25 cellular contexts compared by ENCODE assay signal in the genomic region with DNA sequence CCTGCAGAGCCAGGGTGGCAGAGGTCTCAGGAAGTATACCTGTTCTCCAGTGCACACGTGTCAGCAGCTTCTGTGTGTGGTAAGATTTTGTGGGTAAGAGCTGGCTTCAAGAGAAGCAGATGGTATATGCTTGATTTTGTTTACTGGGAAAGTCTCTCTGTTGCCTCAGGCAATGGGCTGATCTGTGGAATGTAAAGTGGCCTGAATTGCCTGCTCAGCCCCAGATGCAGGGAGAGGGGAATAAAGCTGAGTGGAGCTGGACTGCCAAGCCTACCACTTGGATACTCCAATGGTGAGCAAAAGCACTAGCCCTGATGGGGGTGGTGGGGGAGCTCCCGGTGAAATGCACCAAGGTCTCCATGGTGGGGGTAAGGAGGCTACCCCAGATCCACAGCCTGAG.
DNase-seq lines count a peak whose midpoint lies in the region; ATAC-seq and TF ChIP-seq lines count a peak whose summit lies in the region.
"Had no signal": no experiment of that assay in that cellular context is flagged by ENCODE, and none has a peak within 500 bp of the region (broad histone marks: within the 10 kb centered on the region; RNA-seq: fewer than 3 reads in every experiment).

No MANE protein-coding gene starts in this region.

- H2BK120ac ChIP-seq in mesendoderm (ENCODE audit: low read depth, low read length), result no peak overlapping the region

- TF ChIP-seq CTCF in brain microvascular endothelial cell (IDR thresholded peaks at IDR 0.05; ENCODE audit: low read depth, low read length, missing control alignments), result no peak

- H3K4me1 ChIP-seq in NT2/D1 (ENCODE audit: insufficient read depth, insufficient read length), result no peaks in the 10 kb centered on the region
- peaks cover 2% of the 10 kb centered on the region for H3K4me1 ChIP-seq in mesendoderm (ENCODE audit: control insufficient read depth, low read depth, low read length)
- H3K4me1 ChIP-seq: BE2C, HAP-1 had no signal

- H3K36me3 ChIP-seq in NT2/D1 (ENCODE audit: insufficient read depth, insufficient read length, low read length) (no peaks in the 10 kb centered on the region), mesendoderm (ENCODE audit: control insufficient read depth, insufficient read depth, low read length) (no peaks in the 10 kb centered on the region), brain microvascular endothelial cell (replicated peaks) (no peaks in the 10 kb centered on the region)
- H3K36me3 ChIP-seq: BE2C, HAP-1 had no signal

- WGBS in mesendoderm (ENCODE audit: extremely low coverage, insufficient coverage, low lambda C conversion rate), result no CpG with 5 or more reads among the region's 2 CpGs

- H3K56ac ChIP-seq in mesendoderm (ENCODE audit: low read length), result no peak overlapping the region

- CTCF ChIA-PET in activated CD8-positive, alpha-beta memory T cell treated with anti-CD3 and anti-CD28 coated beads, Interleukin-2, amount 10 ng/mL, durations not matched to agents 7 days and 5 days (lab: Charles Lee), result no interaction called here

- H3K79me2 ChIP-seq in mesendoderm (ENCODE audit: control insufficient read depth, insufficient read depth, low read length), result no peaks in the 10 kb centered on the region

- no peak overlapping the region for H3K4ac ChIP-seq in mesendoderm (ENCODE audit: low read depth, low read length)

- no peaks in the 10 kb centered on the region for H3K36me3 Mint-ChIP-seq in activated CD8-positive, alpha-beta memory T cell treated with anti-CD3 and anti-CD28 coated beads, Interleukin-2, amount 10 ng/mL, durations not matched to agents 7 days and 5 days
- H3K36me3 Mint-ChIP-seq: CD14-positive monocyte had no signal

- no peak overlapping the region for H4K5ac ChIP-seq in mesendoderm (ENCODE audit: low read length)

- H3K9ac ChIP-seq in NT2/D1 (ENCODE audit: insufficient read length, low read depth) (no peak overlapping the region), mesendoderm (ENCODE audit: low read length) (no peak overlapping the region)

- no peaks in the 10 kb centered on the region for H3K4me1 Mint-ChIP-seq in activated CD8-positive, alpha-beta memory T cell treated with anti-CD3 and anti-CD28 coated beads, Interleukin-2, amount 10 ng/mL, durations not matched to agents 7 days and 5 days
- H3K4me1 Mint-ChIP-seq: CD14-positive monocyte; CD8-positive, alpha-beta memory T cell; GM23338 had no signal

- peaks cover 12% of the 10 kb centered on the region for H3K9me3 Mint-ChIP-seq in activated CD8-positive, alpha-beta memory T cell treated with anti-CD3 and anti-CD28 coated beads, Interleukin-2, amount 10 ng/mL, durations not matched to agents 7 days and 5 days (ENCODE audit: low read depth)

- no peak overlapping the region for H2BK5ac ChIP-seq in mesendoderm (ENCODE audit: low read length)

- H2BK15ac ChIP-seq in mesendoderm (replicated peaks; ENCODE audit: low read depth), result no peak overlapping the region

- H3K4me2 ChIP-seq in mesendoderm (ENCODE audit: low read length), result no peak overlapping the region
- H3K4me2 ChIP-seq: GM23338 had no signal

- H3K27ac ChIP-seq in mesendoderm (ENCODE audit: low read depth, low read length) (no peak overlapping the region), brain microvascular endothelial cell (no peak overlapping the region)

- H2AK5ac ChIP-seq in mesendoderm (ENCODE audit: low read length), result no peak overlapping the region

- H3K9me3 ChIP-seq in NT2/D1 (ENCODE audit: insufficient read depth, low read length), result peaks cover 23% of the 10 kb centered on the region
- H3K9me3 ChIP-seq: BE2C had no signal

- no peak overlapping the region for H3K27ac Mint-ChIP-seq in activated CD8-positive, alpha-beta memory T cell treated with anti-CD3 and anti-CD28 coated beads, Interleukin-2, amount 10 ng/mL, durations not matched to agents 7 days and 5 days
- H3K27ac Mint-ChIP-seq: CD14-positive monocyte; CD8-positive, alpha-beta memory T cell; GM23338; HFFc6 had no signal

- H3K18ac ChIP-seq in mesendoderm (ENCODE audit: low read length), result no peak overlapping the region

- H3K4me3 ChIP-seq in NT2/D1 (ENCODE audit: insufficient read length, low read depth), result no peak overlapping the region
- H3K4me3 ChIP-seq in mesendoderm (ENCODE audit: low read length), result no peak overlapping the region
- no peak overlapping the region for H3K4me3 ChIP-seq in brain microvascular endothelial cell (ENCODE audit: low read depth, low read length)
- H3K4me3 ChIP-seq: GM23338, HAP-1, K562 had no signal

- H3K23ac ChIP-seq in mesendoderm (ENCODE audit: low read length), result no peak overlapping the region

- H3K27me3 ChIP-seq in NT2/D1 (ENCODE audit: insufficient read depth, insufficient read length) (no peaks in the 10 kb centered on the region), mesendoderm (ENCODE audit: insufficient read depth, low read length, poor library complexity) (no peaks in the 10 kb centered on the region), brain microvascular endothelial cell (replicated peaks) (no peaks in the 10 kb centered on the region)
- H3K27me3 ChIP-seq: BE2C had no signal

- H3K79me1 ChIP-seq in mesendoderm (ENCODE audit: low read length), result no peaks in the 10 kb centered on the region

- peak; percentile 90 for DNase-seq in ELF-1 (ENCODE audit: low read depth, low spot score)
- peak; percentile 42 for DNase-seq in NT2/D1 (ENCODE audit: low read depth, low spot score)
- DNase-seq in islet precursor cell, result peak; percentile 94
- DNase-seq in mesendoderm, result peak; percentile 26
- DNase-seq in activated CD8-positive, alpha-beta memory T cell treated with anti-CD3 and anti-CD28 coated beads, Interleukin-2, amount 10 ng/mL, durations not matched to agents 7 days and 5 days, result no peak
- DNase-seq in DMS79 (lab: John Stamatoyannopoulos, UW), result no peak
- DNase-seq in brain microvascular endothelial cell, result no peak
- DNase-seq: 8988T; ACHN; BE2C; CD8-positive, alpha-beta memory T cell; DND-41; HFFc6; Kasumi-1; NCI-H1105 treated with DMSO at 0.1 percent for 48 hours; NCI-H146; NCI-H2029; NCI-H446 treated with DMSO at 0.1 percent for 48 hours; NCI-H526; SHP77 treated with DMSO at 0.1 percent for 48 hours had no signal

- no peak for ATAC-seq in activated CD8-positive, alpha-beta memory T cell treated with anti-CD3 and anti-CD28 coated beads, Interleukin-2, amount 10 ng/mL, durations not matched to agents 7 days and 5 days
- ATAC-seq: GM23338, K562, Panc1 had no signal

- no peak overlapping the region for H4K8ac ChIP-seq in mesendoderm (ENCODE audit: low read depth, low read length)

- in situ Hi-C loops in brain microvascular endothelial cell (cut with HindIII; ENCODE audit: low pct_ligation_motif_present, low sequenced_read_pairs), result no loop called here

- no peak overlapping the region for H3K4me3 Mint-ChIP-seq in activated CD8-positive, alpha-beta memory T cell treated with anti-CD3 and anti-CD28 coated beads, Interleukin-2, amount 10 ng/mL, durations not matched to agents 7 days and 5 days
- H3K4me3 Mint-ChIP-seq: CD14-positive monocyte; CD8-positive, alpha-beta memory T cell; GM23338; HFFc6 had no signal

- H3K27me3 Mint-ChIP-seq in activated CD8-positive, alpha-beta memory T cell treated with anti-CD3 and anti-CD28 coated beads, Interleukin-2, amount 10 ng/mL, durations not matched to agents 7 days and 5 days, result no peaks in the 10 kb centered on the region

Comparison
In these comparisons a context has a peak if more than half of its experiments do, and no peak if none do; other contexts are left out.
1. DNase-seq: peak in ELF-1 (single experiment), NT2/D1 (single experiment), islet precursor cell (single experiment) and mesendoderm (single experiment); none in activated CD8-positive, alpha-beta memory T cell treated with anti-CD3 and anti-CD28 coated beads, Interleukin-2, amount 10 ng/mL, durations not matched to agents 7 days and 5 days (single experiment), DMS79 (single experiment) and brain microvascular endothelial cell (single experiment).